21 cellular contexts compared by ENCODE assay signal in genomic region chr2:99081886-99082285, GRCh38. TPM values are rescaled to one million over a fixed set of nuclear protein-coding genes. Genes with fewer than 3 reads are reported as not detected.
"Had no signal": no experiment of that assay in that cellular context is flagged by ENCODE, and none has a peak within 500 bp of the region (broad histone marks: within the 10 kb centered on the region; RNA-seq: fewer than 3 reads in every experiment).

No MANE protein-coding gene starts in this region.

- H3K36me3 Mint-ChIP-seq: stimulated activated memory B cell treated with anti-CD40 and anti-IgM and Interleukin-4, amounts not matched to agents 10 μg/mL and 1 μg/mL and 100 μg/mL, for 72 hours had no signal

- H3K9me3 ChIP-seq: esophagus muscularis mucosa, gastrocnemius medialis, heart right ventricle, ovary, right atrium auricular region had no signal

- H3K4me3 ChIP-seq: coronary artery, dorsolateral prefrontal cortex, esophagus muscularis mucosa, gastrocnemius medialis, heart right ventricle, ovary, right atrium auricular region had no signal

- FAIRE-seq: endometrium, urothelium cell line had no signal

- H3K27me3 ChIP-seq: dorsolateral prefrontal cortex, ovary, right atrium auricular region had no signal

- DNase-seq: central memory CD4-positive, alpha-beta T cell; dorsolateral prefrontal cortex; effector CD8-positive, alpha-beta T cell; gastrocnemius medialis; heart right ventricle; hypothalamus; left colon; naive thymus-derived CD4-positive, alpha-beta T cell; ovary; small intestine; stimulated activated CD4-positive, alpha-beta T cell treated with anti-CD3 and anti-CD28 coated beads, Interleukin-4, amount 100 ng/mL, for 1 hour; stimulated activated naive CD8-positive, alpha-beta T cell treated with anti-CD3 and anti-CD28 coated beads, Interleukin-15, amount 100 ng/mL, for 72 hours; trophoblast cell had no signal

- H3K4me3 Mint-ChIP-seq: naive thymus-derived CD4-positive, alpha-beta T cell; stimulated activated memory B cell treated with anti-CD40 and anti-IgM and Interleukin-4, amounts not matched to agents 10 μg/mL and 1 μg/mL and 100 μg/mL, for 72 hours; stimulated activated naive CD8-positive, alpha-beta T cell treated with anti-CD3 and anti-CD28 coated beads, Interleukin-15, amount 100 ng/mL, for 72 hours had no signal

- H3K4me1 Mint-ChIP-seq: stimulated activated memory B cell treated with anti-CD40 and anti-IgM and Interleukin-4, amounts not matched to agents 10 μg/mL and 1 μg/mL and 100 μg/mL, for 72 hours; stimulated activated naive CD8-positive, alpha-beta T cell treated with anti-CD3 and anti-CD28 coated beads, Interleukin-15, amount 100 ng/mL, for 72 hours had no signal

- H3K27ac Mint-ChIP-seq: naive thymus-derived CD4-positive, alpha-beta T cell; stimulated activated memory B cell treated with anti-CD40 and anti-IgM and Interleukin-4, amounts not matched to agents 10 μg/mL and 1 μg/mL and 100 μg/mL, for 72 hours had no signal

- H3K9me3 Mint-ChIP-seq: naive thymus-derived CD4-positive, alpha-beta T cell; stimulated activated memory B cell treated with anti-CD40 and anti-IgM and Interleukin-4, amounts not matched to agents 10 μg/mL and 1 μg/mL and 100 μg/mL, for 72 hours; stimulated activated naive CD8-positive, alpha-beta T cell treated with anti-CD3 and anti-CD28 coated beads, Interleukin-15, amount 100 ng/mL, for 72 hours had no signal

- ATAC-seq: gastrocnemius medialis; heart right ventricle; left colon; naive thymus-derived CD4-positive, alpha-beta T cell; stimulated activated memory B cell treated with anti-CD40 and anti-IgM and Interleukin-4, amounts not matched to agents 10 μg/mL and 1 μg/mL and 100 μg/mL, for 72 hours; stimulated activated naive CD8-positive, alpha-beta T cell treated with anti-CD3 and anti-CD28 coated beads, Interleukin-15, amount 100 ng/mL, for 72 hours had no signal

- H3K36me3 ChIP-seq: esophagus muscularis mucosa, gastrocnemius medialis, heart right ventricle, ovary, right atrium auricular region had no signal

- H3K27me3 Mint-ChIP-seq: stimulated activated naive CD8-positive, alpha-beta T cell treated with anti-CD3 and anti-CD28 coated beads, Interleukin-15, amount 100 ng/mL, for 72 hours had no signal

- H3K27ac ChIP-seq: coronary artery, dorsolateral prefrontal cortex, epithelial cell of prostate, esophagus muscularis mucosa, gastrocnemius medialis, heart right ventricle, ovary, right atrium auricular region had no signal

- H3K4me1 ChIP-seq: esophagus muscularis mucosa, gastrocnemius medialis, heart right ventricle, right atrium auricular region had no signal

RNA-seq across cellular contexts. Expression of gene C2orf15, which starts 59.6 kb away (rescaled TPM):
- total RNA-seq: fibroblast of villous mesenchyme, gastrocnemius medialis, right atrium auricular region had no signal
